In the genomic region with DNA sequence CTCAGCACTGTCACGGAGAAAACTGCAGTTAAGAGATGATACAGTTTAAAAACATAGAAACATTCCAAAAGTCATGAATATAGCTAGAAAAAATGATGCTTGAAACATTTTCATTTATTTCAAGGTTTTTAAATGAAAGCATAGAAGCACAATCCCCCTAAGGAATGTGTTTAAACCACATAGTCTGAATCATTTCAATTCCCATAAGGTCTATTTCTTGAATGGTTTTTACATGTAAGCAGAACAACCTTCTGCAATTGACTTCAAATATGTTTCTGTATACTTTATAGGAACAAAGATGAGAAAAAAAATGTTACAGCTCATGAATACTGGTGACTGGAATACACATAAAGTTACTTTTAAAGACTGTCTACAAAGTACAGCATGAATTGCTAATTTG, we compare ENCODE assay signal across 18 cellular contexts.
A peak's percentile ranks its signal among the peaks of the same experiment; 100 is the strongest.
DNase-seq lines count a peak whose midpoint lies in the region; ATAC-seq lines count a peak whose summit lies in the region.
"Had no signal": no experiment of that assay in that cellular context is flagged by ENCODE, and none has a peak within 500 bp of the region (broad histone marks: within the 10 kb centered on the region; RNA-seq: fewer than 3 reads in every experiment).

No MANE protein-coding gene starts in this region.

- H4K91ac ChIP-seq in mesenchymal stem cell (ENCODE audit: low read length), result no peak overlapping the region

- no peak overlapping the region for H4K8ac ChIP-seq in mesenchymal stem cell (ENCODE audit: low read length)

- H2BK120ac ChIP-seq in mesenchymal stem cell (ENCODE audit: low read depth, low read length), result no peak overlapping the region

- H3K27me3 ChIP-seq in SJSA1 (replicated peaks), result no peaks in the 10 kb centered on the region
- no peaks in the 10 kb centered on the region for H3K27me3 ChIP-seq in mesenchymal stem cell (ENCODE audit: control insufficient read depth in 1 of 2, insufficient read depth in 1 of 2, low read length in 2 of 2)
- H3K27me3 ChIP-seq: BLaER1 treated with 17β-estradiol and CSF1 and Interleukin-3, amounts not matched to agents 10 nM and 100 nM; MG63 had no signal

- DNase-seq in COLO829 (ENCODE audit: low spot score), result peak; percentile 13
- peak in 1 of 2 experiments; percentile 33 for DNase-seq in SJSA1 (ENCODE audit: low read depth in 1 of 2, low spot score in 2 of 2)
- peak; percentile 1 for DNase-seq in brain pericyte (ENCODE audit: low read depth, low spot score)
- DNase-seq in mesenchymal stem cell, result peak; percentile 1
- DNase-seq in NCI-H2171 (lab: John Stamatoyannopoulos, UW), result no peak
- DNase-seq in ureter (ENCODE audit: low spot score), result no peak
- DNase-seq: DMS 273 treated with DMSO at 0.1 percent for 48 hours, MG63, NCI-H1092, NCI-H1694, NCI-H2227 treated with DMSO at 0.1 percent for 48 hours, NCI-H524 treated with DMSO at 0.1 percent for 48 hours had no signal

- H3K4me3 ChIP-seq in SJSA1 (no peak overlapping the region), mesenchymal stem cell (ENCODE audit: insufficient read depth in 1 of 2, low read depth in 1 of 2, low read length in 2 of 2) (no peak overlapping the region)
- H3K4me3 ChIP-seq: BLaER1 treated with 17β-estradiol and CSF1 and Interleukin-3, amounts not matched to agents 10 nM and 100 nM; MG63 had no signal

- no peak overlapping the region for H2AFZ ChIP-seq in mesenchymal stem cell (ENCODE audit: low read depth, low read length)

- no peak overlapping the region for H3K4me2 ChIP-seq in mesenchymal stem cell (ENCODE audit: low read length, poor library complexity, severe bottlenecking)
- H3K4me2 ChIP-seq: BLaER1 treated with 17β-estradiol and CSF1 and Interleukin-3, amounts not matched to agents 10 nM and 100 nM had no signal

- H2AK5ac ChIP-seq in mesenchymal stem cell (ENCODE audit: low read length, severe bottlenecking), result no peak overlapping the region

- H3K79me1 ChIP-seq in mesenchymal stem cell (replicated peaks; ENCODE audit: low read length, poor library complexity, severe bottlenecking), result no peaks in the 10 kb centered on the region

- WGBS in mesenchymal stem cell, result no CpG with 5 or more reads among the region's 1 CpG

- H3K4me1 ChIP-seq in SJSA1 (replicated peaks) (peaks cover 4% of the 10 kb centered on the region), mesenchymal stem cell (ENCODE audit: control insufficient read depth, insufficient read depth, low read depth, low read length) (no peaks in the 10 kb centered on the region)
- H3K4me1 ChIP-seq: BLaER1 treated with 17β-estradiol and CSF1 and Interleukin-3, amounts not matched to agents 10 nM and 100 nM had no signal

- H3K9me3 ChIP-seq in SJSA1 (replicated peaks) (no peaks in the 10 kb centered on the region), mesenchymal stem cell (ENCODE audit: control insufficient read depth, low read length) (peaks cover 8% of the 10 kb centered on the region)
- H3K9me3 ChIP-seq: BLaER1 treated with 17β-estradiol and CSF1 and Interleukin-3, amounts not matched to agents 10 nM and 100 nM; MG63 had no signal

- H2BK15ac ChIP-seq in mesenchymal stem cell (ENCODE audit: low read depth, poor library complexity, severe bottlenecking), result no peak overlapping the region

- no peak overlapping the region for H3K18ac ChIP-seq in mesenchymal stem cell (ENCODE audit: low read depth in 1 of 2, low read length in 2 of 2)

- no peaks in the 10 kb centered on the region for H3K36me3 ChIP-seq in SJSA1
- no peaks in the 10 kb centered on the region for H3K36me3 ChIP-seq in mesenchymal stem cell (ENCODE audit: control insufficient read depth in 1 of 2, insufficient read depth in 2 of 2, low read depth in 1 of 2, low read length in 2 of 2)
- H3K36me3 ChIP-seq: BLaER1 treated with 17β-estradiol and CSF1 and Interleukin-3, amounts not matched to agents 10 nM and 100 nM; MG63 had no signal

- H3K23ac ChIP-seq in mesenchymal stem cell (ENCODE audit: low read length in 2 of 2), result no peak overlapping the region

- no peak overlapping the region for H3K9ac ChIP-seq in mesenchymal stem cell (ENCODE audit: low read length)
- H3K9ac ChIP-seq: BLaER1 treated with 17β-estradiol and CSF1 and Interleukin-3, amounts not matched to agents 10 nM and 100 nM had no signal

- no peak overlapping the region for H2BK5ac ChIP-seq in mesenchymal stem cell (ENCODE audit: low read depth, low read length, poor library complexity, severe bottlenecking)

- H2BK12ac ChIP-seq in mesenchymal stem cell (ENCODE audit: low read length in 2 of 2), result no peak overlapping the region

- ATAC-seq in GM18861 (IDR thresholded peaks at IDR 0.05; ENCODE audit: unreplicated experiment) (no peak), HG02642 (IDR thresholded peaks at IDR 0.05; ENCODE audit: poor library complexity, unreplicated experiment) (no peak)
- ATAC-seq: HepG2, Panc1, Right ventricle myocardium inferior had no signal

- no peak overlapping the region for H3K14ac ChIP-seq in mesenchymal stem cell (ENCODE audit: low read length in 2 of 2)

- no peak overlapping the region for H3K4ac ChIP-seq in mesenchymal stem cell (ENCODE audit: low read depth in 1 of 2, low read length in 2 of 2)

- peak overlapping the region; percentile 61 for H3K27ac ChIP-seq in SJSA1
- H3K27ac ChIP-seq in mesenchymal stem cell (ENCODE audit: low read length, poor library complexity, severe bottlenecking), result no peak overlapping the region
- H3K27ac ChIP-seq: BLaER1 treated with 17β-estradiol and CSF1 and Interleukin-3, amounts not matched to agents 10 nM and 100 nM had no signal

Comparison
In these comparisons a context has a peak if more than half of its experiments do, and no peak if none do; other contexts are left out.
1. DNase-seq: peak in COLO829 (single experiment), brain pericyte (single experiment) and mesenchymal stem cell (single experiment); none in NCI-H2171 (single experiment) and ureter (single experiment).